In the genomic region with DNA sequence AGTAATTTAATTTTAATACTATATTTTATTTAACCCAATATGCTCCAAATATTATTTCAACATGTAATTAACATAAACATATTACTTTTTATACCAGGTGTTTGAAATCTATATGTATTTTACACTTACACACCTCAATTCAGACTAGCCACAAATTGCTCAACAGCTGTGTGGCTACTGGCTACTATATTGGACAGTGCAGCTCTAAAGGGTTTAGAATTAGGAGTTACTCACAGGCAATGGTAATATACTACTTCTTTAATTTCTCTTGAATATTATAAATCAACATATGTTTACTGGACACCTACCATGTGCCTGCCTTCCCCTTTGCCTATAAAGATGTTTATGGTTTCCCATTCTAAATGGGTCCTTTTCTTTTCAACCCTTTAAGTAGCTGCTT, we compare ENCODE assay signal across 12 cellular contexts. TPM values are rescaled to one million over a fixed set of nuclear protein-coding genes. Genes with fewer than 3 reads are reported as not detected.
DNase-seq lines count a peak whose midpoint lies in the region; ATAC-seq and TF ChIP-seq lines count a peak whose summit lies in the region.
"Had no signal": no experiment of that assay in that cellular context is flagged by ENCODE, and none has a peak within 500 bp of the region (broad histone marks: within the 10 kb centered on the region; RNA-seq: fewer than 3 reads in every experiment).

No MANE protein-coding gene starts in this region.

- in situ Hi-C loops in GM23248 (cut with MboI): no loop called here

- no peak overlapping the region for H3K14ac ChIP-seq in mesenchymal stem cell (ENCODE audit: low read length in 2 of 2)

- no peak overlapping the region for H2AK5ac ChIP-seq in mesenchymal stem cell (ENCODE audit: low read length, severe bottlenecking)

- peak overlapping the region; percentile 98 for H3K4me3 Mint-ChIP-seq in activated T-helper 1 cell treated with anti-CD3 and anti-CD28 coated beads, Interleukin-12 subunit alpha, Interleukin-12 subunit beta, Interleukin-2, Interleukin-4 antibody, amounts not matched to agents 30 ng/mL and 10 ng/mL and 1 ng/mL, durations not matched to agents 14 hours and 24 hours and 36 hours

- peak overlapping the region; percentile 89 for H3K4me2 ChIP-seq in BLaER1
- H3K4me2 ChIP-seq in GM23248 (ENCODE audit: unreplicated experiment): peak overlapping the region; percentile 83
- H3K4me2 ChIP-seq in mesenchymal stem cell (ENCODE audit: low read length, poor library complexity, severe bottlenecking): no peak overlapping the region

- peak overlapping the region; percentile 69 for H3K27ac Mint-ChIP-seq in activated T-helper 1 cell treated with anti-CD3 and anti-CD28 coated beads, Interleukin-12 subunit alpha, Interleukin-12 subunit beta, Interleukin-2, Interleukin-4 antibody, amounts not matched to agents 30 ng/mL and 10 ng/mL and 1 ng/mL, durations not matched to agents 14 hours and 24 hours and 36 hours

- no peak for ATAC-seq in mucosa of descending colon

- peaks cover 41% of the 10 kb centered on the region for H3K36me3 ChIP-seq in BLaER1
- peaks cover 20% of the 10 kb centered on the region for H3K36me3 ChIP-seq in GM23248 (ENCODE audit: low read depth)
- peaks cover 0 to 31% of the 10 kb centered on the region in 2 experiments for H3K36me3 ChIP-seq in mesenchymal stem cell (ENCODE audit: control insufficient read depth in 1 of 2, insufficient read depth in 2 of 2, low read depth in 1 of 2, low read length in 2 of 2)
- no peaks in the 10 kb centered on the region for H3K36me3 ChIP-seq in mucosa of descending colon (ENCODE audit: low read depth)

- no peak overlapping the region for H3K23ac ChIP-seq in mesenchymal stem cell (ENCODE audit: low read length in 2 of 2)

- CTCF ChIA-PET in HEK293T (lab: Yijun Ruan, JAX): interaction anchor here (1.5 kb wide), 1 partner anchor 46 kb away, joined by 3 read pairs; no protein-coding TSS in a partner anchor

- H3K4me1 ChIP-seq in BLaER1 (peaks cover 38% of the 10 kb centered on the region), GM23248 (ENCODE audit: insufficient read depth) (peaks cover 21% of the 10 kb centered on the region), mesenchymal stem cell (ENCODE audit: control insufficient read depth, insufficient read depth, low read depth, low read length) (peaks cover 3% of the 10 kb centered on the region), mucosa of descending colon (ENCODE audit: low read depth) (peaks cover 23% of the 10 kb centered on the region)

- H4K91ac ChIP-seq in mesenchymal stem cell (ENCODE audit: low read length): no peak overlapping the region

- H3K4me3 ChIP-seq in BLaER1: no peak overlapping the region
- H3K4me3 ChIP-seq in GM23248: peak overlapping the region; percentile 91; the same call in 1 of the 2 replicates
- peak overlapping the region in 1 of 2 experiments; percentile 96 for H3K4me3 ChIP-seq in mesenchymal stem cell (ENCODE audit: insufficient read depth in 1 of 2, low read depth in 1 of 2, low read length in 2 of 2)
- peak overlapping the region in 14 of 59 donors; percentile 11 to 92 (median 83) for H3K4me3 ChIP-seq in dorsolateral prefrontal cortex
- H3K4me3 ChIP-seq in mucosa of descending colon: no peak overlapping the region

- H3K18ac ChIP-seq in mesenchymal stem cell (ENCODE audit: low read depth in 1 of 2, low read length in 2 of 2): no peak overlapping the region

- intact Hi-C loops in activated T-helper 1 cell treated with anti-CD3 and anti-CD28 coated beads, Interleukin-12 subunit alpha, Interleukin-12 subunit beta, Interleukin-2, Interleukin-4 antibody, amounts not matched to agents 30 ng/mL and 10 ng/mL and 1 ng/mL, durations not matched to agents 14 hours and 24 hours and 36 hours (cut with micrococcal nuclease): no loop called here
- intact Hi-C loops in dorsolateral prefrontal cortex (cut with DNase I): no loop called here
- intact Hi-C loops in mucosa of descending colon (cut with DNase I, micrococcal nuclease): no loop called here

- no peaks in the 10 kb centered on the region for H3K27me3 ChIP-seq in BLaER1
- no peaks in the 10 kb centered on the region for H3K27me3 ChIP-seq in GM23248 (replicated peaks; ENCODE audit: insufficient read depth)
- no peaks in the 10 kb centered on the region for H3K27me3 ChIP-seq in mesenchymal stem cell (ENCODE audit: control insufficient read depth in 1 of 2, insufficient read depth in 1 of 2, low read length in 2 of 2)
- no peaks in the 10 kb centered on the region for H3K27me3 ChIP-seq in dorsolateral prefrontal cortex

- H2BK12ac ChIP-seq in mesenchymal stem cell (ENCODE audit: low read length in 2 of 2): no peak overlapping the region

- no peak overlapping the region for H2BK5ac ChIP-seq in mesenchymal stem cell (ENCODE audit: low read depth, low read length, poor library complexity, severe bottlenecking)

- peaks cover 2% of the 10 kb centered on the region for H3K27me3 Mint-ChIP-seq in activated T-helper 1 cell treated with anti-CD3 and anti-CD28 coated beads, Interleukin-12 subunit alpha, Interleukin-12 subunit beta, Interleukin-2, Interleukin-4 antibody, amounts not matched to agents 30 ng/mL and 10 ng/mL and 1 ng/mL, durations not matched to agents 14 hours and 24 hours and 36 hours (ENCODE audit: insufficient read depth)

- no peak overlapping the region for H4K8ac ChIP-seq in mesenchymal stem cell (ENCODE audit: low read length)

- H3K9me2 ChIP-seq in GM23248 (ENCODE audit: insufficient read depth): no peaks in the 10 kb centered on the region

- no peak overlapping the region for H2BK120ac ChIP-seq in mesenchymal stem cell (ENCODE audit: low read depth, low read length)

- H2AFZ ChIP-seq in GM23248 (no peak overlapping the region), mesenchymal stem cell (ENCODE audit: low read depth, low read length) (no peak overlapping the region)

- DNase-seq in GM23248: no peak
- DNase-seq in activated T-helper 1 cell treated with anti-CD3 and anti-CD28 coated beads, Interleukin-12 subunit alpha, Interleukin-12 subunit beta, Interleukin-2, Interleukin-4 antibody, amounts not matched to agents 30 ng/mL and 10 ng/mL and 1 ng/mL, durations not matched to agents 14 hours and 24 hours and 36 hours (ENCODE audit: low spot score): no peak
- DNase-seq in mesenchymal stem cell: no peak
- DNase-seq in DMS79 treated with DMSO at 0.1 percent for 48 hours (lab: John Stamatoyannopoulos, UW): no peak
- no peak for DNase-seq in dorsolateral prefrontal cortex
- no peak for DNase-seq in mucosa of descending colon
- no peak for DNase-seq in HEK293T (ENCODE audit: extremely low spot score)
- DNase-seq: NCI-H146; NCI-H69; SHP77 treated with DMSO at 0.1 percent for 48 hours; stimulated activated CD4-positive, alpha-beta T cell treated with anti-CD3 and anti-CD28 coated beads, Interleukin-12 subunit alpha, Interleukin-12 subunit beta, amount 100 ng/mL, for 4 hours had no signal

- H3K4ac ChIP-seq in mesenchymal stem cell (ENCODE audit: low read depth in 1 of 2, low read length in 2 of 2): no peak overlapping the region

- H2BK15ac ChIP-seq in mesenchymal stem cell (ENCODE audit: low read depth, poor library complexity, severe bottlenecking): no peak overlapping the region

- H3K27ac ChIP-seq in BLaER1 (no peak overlapping the region), GM23248 (no peak overlapping the region), mesenchymal stem cell (ENCODE audit: low read length, poor library complexity, severe bottlenecking) (no peak overlapping the region), dorsolateral prefrontal cortex (no peak overlapping the region)

- H3K79me1 ChIP-seq in mesenchymal stem cell (replicated peaks; ENCODE audit: low read length, poor library complexity, severe bottlenecking): peaks cover 3% of the 10 kb centered on the region

- H4K20me1 ChIP-seq in BLaER1 (peaks cover 63% of the 10 kb centered on the region), GM23248 (ENCODE audit: insufficient read depth) (no peaks in the 10 kb centered on the region)

- H3K36me3 Mint-ChIP-seq in activated T-helper 1 cell treated with anti-CD3 and anti-CD28 coated beads, Interleukin-12 subunit alpha, Interleukin-12 subunit beta, Interleukin-2, Interleukin-4 antibody, amounts not matched to agents 30 ng/mL and 10 ng/mL and 1 ng/mL, durations not matched to agents 14 hours and 24 hours and 36 hours (ENCODE audit: low read depth): peaks cover 47% of the 10 kb centered on the region

- no peak overlapping the region for H3K9ac ChIP-seq in BLaER1
- no peak overlapping the region for H3K9ac ChIP-seq in GM23248
- peak overlapping the region; percentile 39 for H3K9ac ChIP-seq in mesenchymal stem cell (ENCODE audit: low read length)

- TF ChIP-seq CTCF in dorsolateral prefrontal cortex (IDR thresholded peaks at IDR 0.05 in 54 of 56, conservative IDR thresholded peaks at IDR 0.05 in 2 of 56; ENCODE audit: low read depth in 1 of 56, partially characterized antibody in 56 of 56) (no peak), mucosa of descending colon (IDR thresholded peaks at IDR 0.05) (no peak)

- H3K4me1 Mint-ChIP-seq in activated T-helper 1 cell treated with anti-CD3 and anti-CD28 coated beads, Interleukin-12 subunit alpha, Interleukin-12 subunit beta, Interleukin-2, Interleukin-4 antibody, amounts not matched to agents 30 ng/mL and 10 ng/mL and 1 ng/mL, durations not matched to agents 14 hours and 24 hours and 36 hours (ENCODE audit: low read depth): peaks cover 72% of the 10 kb centered on the region

- no peaks in the 10 kb centered on the region for H3K9me3 ChIP-seq in BLaER1
- H3K9me3 ChIP-seq in GM23248 (ENCODE audit: low read depth): no peaks in the 10 kb centered on the region
- no peaks in the 10 kb centered on the region for H3K9me3 ChIP-seq in mesenchymal stem cell (ENCODE audit: control insufficient read depth, low read length)
- H3K9me3 ChIP-seq in mucosa of descending colon: no peaks in the 10 kb centered on the region

- H3K79me2 ChIP-seq in GM23248 (ENCODE audit: insufficient read depth): peaks cover 91% of the 10 kb centered on the region

- no peaks in the 10 kb centered on the region for H3K9me3 Mint-ChIP-seq in activated T-helper 1 cell treated with anti-CD3 and anti-CD28 coated beads, Interleukin-12 subunit alpha, Interleukin-12 subunit beta, Interleukin-2, Interleukin-4 antibody, amounts not matched to agents 30 ng/mL and 10 ng/mL and 1 ng/mL, durations not matched to agents 14 hours and 24 hours and 36 hours

- 0 out of 2 replicates have a peak, but pooled peaks cover 6% of the 10 kb centered on the region for H3F3A ChIP-seq in GM23248 (ENCODE audit: insufficient read depth)

- POLR2A ChIA-PET in HEK293T (lab: Yijun Ruan, JAX): interaction anchor here (1.1 to 7.3 kb wide), 2 partner anchors 15 to 17 kb away, joined by 4 to 48 read pairs; a partner anchor contains a TSS

RNA-seq across cellular contexts. Expression of a gene that starts 2.3 kb away (rescaled TPM):
- 16.3 and 22.1 TPM in 2 replicates for total RNA-seq in GM23248 (2014; rRNA removed; shearing (Covaris generic))
- polyA plus RNA-seq in GM23248 (2016; fragmentation: Nextera tagmentation; extraction: Ambion mirVana): 21.9 and 22.7 TPM in 2 replicates
- total RNA-seq in activated T-helper 1 cell treated with anti-CD3 and anti-CD28 coated beads, Interleukin-12 subunit alpha, Interleukin-12 subunit beta, Interleukin-2, Interleukin-4 antibody, amounts not matched to agents 30 ng/mL and 10 ng/mL and 1 ng/mL, durations not matched to agents 14 hours and 24 hours and 36 hours: 22.7 and 23.2 TPM in 2 replicates
- 24.7 TPM for polyA plus RNA-seq in mesenchymal stem cell (2013, experiment 1 of 2)
- 25.1 TPM for polyA plus RNA-seq in mesenchymal stem cell (2013, experiment 2 of 2)
- total RNA-seq in dorsolateral prefrontal cortex (10 to 100 TPM; 13.7 to 29.4 (median 20.7) TPM), mucosa of descending colon (10 to 100 TPM; 21.8 to 30.7 (median 22.2) TPM)

RNA-seq across cellular contexts. Expression of a gene that starts 17.4 kb away (rescaled TPM):
- 8.5 and 11.2 TPM in 2 replicates for total RNA-seq in GM23248 (2014; rRNA removed; shearing (Covaris generic))
- polyA plus RNA-seq in GM23248 (2016; fragmentation: Nextera tagmentation; extraction: Ambion mirVana): 15.2 and 15.5 TPM in 2 replicates
- total RNA-seq in activated T-helper 1 cell treated with anti-CD3 and anti-CD28 coated beads, Interleukin-12 subunit alpha, Interleukin-12 subunit beta, Interleukin-2, Interleukin-4 antibody, amounts not matched to agents 30 ng/mL and 10 ng/mL and 1 ng/mL, durations not matched to agents 14 hours and 24 hours and 36 hours: 29.4 and 33.2 TPM in 2 replicates
- polyA plus RNA-seq in mesenchymal stem cell (2013, experiment 1 of 2): 5.9 TPM
- 5.8 TPM for polyA plus RNA-seq in mesenchymal stem cell (2013, experiment 2 of 2)
- total RNA-seq in dorsolateral prefrontal cortex: 1 to 10 TPM; 1.0 to 4.6 (median 2.7) TPM
- total RNA-seq in mucosa of descending colon: 1 to 10 TPM; 3.1 to 7.6 (median 5.5) TPM
